Comparison of ENCODE assay signal across 17 cellular contexts in the genomic region with DNA sequence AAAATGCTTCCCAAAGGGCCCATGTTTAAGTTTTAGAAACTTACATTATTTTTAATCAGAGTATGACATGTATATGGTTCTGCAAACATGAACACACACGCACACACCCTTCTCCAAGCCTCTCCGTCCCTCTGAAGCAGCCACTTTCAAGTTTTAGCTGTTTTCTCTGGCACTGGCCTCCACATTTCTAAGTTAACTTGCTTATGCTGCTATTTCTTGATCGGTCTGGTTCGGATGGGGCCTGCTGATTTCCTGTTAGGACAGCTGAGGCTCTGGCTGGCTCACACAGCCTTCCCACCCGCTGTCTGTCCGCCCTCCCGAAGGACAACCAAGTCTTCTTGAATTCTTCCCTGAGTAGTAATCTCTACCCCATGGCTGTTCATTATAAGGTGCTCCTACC. TPM values are rescaled to one million over a fixed set of nuclear protein-coding genes. Genes with fewer than 3 reads are reported as not detected.
DNase-seq lines count a peak whose midpoint lies in the region; ATAC-seq, FAIRE-seq and TF ChIP-seq lines count a peak whose summit lies in the region.
"Had no signal": no experiment of that assay in that cellular context is flagged by ENCODE, and none has a peak within 500 bp of the region (broad histone marks: within the 10 kb centered on the region; RNA-seq: fewer than 3 reads in every experiment).

No MANE protein-coding gene starts in this region.

- no peaks in the 10 kb centered on the region for H3K9me3 ChIP-seq in Peyer's patch
- H3K9me3 ChIP-seq in esophagus muscularis mucosa, result no peaks in the 10 kb centered on the region
- H3K9me3 ChIP-seq in muscle layer of colon (ENCODE audit: low read length), result no peaks in the 10 kb centered on the region
- no peaks in the 10 kb centered on the region for H3K9me3 ChIP-seq in testis

- intact Hi-C loops in esophagus muscularis mucosa (cut with DNase I) (no loop called here), testis (cut with DNase I; ENCODE audit: low total_unique reads) (no loop called here)

- no peak for TF ChIP-seq EP300 in esophagus muscularis mucosa (IDR thresholded peaks at IDR 0.05)

- no peak for DNase-seq in Peyer's patch
- DNase-seq in esophagus muscularis mucosa (ENCODE audit: extremely low spot score), result no peak
- peak; percentile 67 for DNase-seq in testis
- DNase-seq in RCC 7860 (ENCODE audit: low spot score), result no peak
- DNase-seq in NCI-H1436 treated with DMSO at 0.1 percent for 48 hours (lab: John Stamatoyannopoulos, UW), result no peak
- no peak for DNase-seq in HTR-8/SVneo (ENCODE audit: insufficient read length, low spot score)
- DNase-seq: activated CD8-positive, alpha-beta T cell treated with anti-CD3 and anti-CD28 coated beads, Interleukin-2, amount 10 ng/mL, durations not matched to agents 7 days and 5 days; activated effector memory CD4-positive, alpha-beta T cell treated with Interleukin-2 at 50 U/mL for 16 hours; DMS79 treated with DMSO at 0.1 percent for 48 hours; NCI-H2081 treated with DMSO at 0.1 percent for 48 hours had no signal

- no peak for TF ChIP-seq POLR2A in Peyer's patch (IDR thresholded peaks at IDR 0.05)
- TF ChIP-seq POLR2A in esophagus muscularis mucosa (IDR thresholded peaks at IDR 0.05; ENCODE audit: low read depth), result no peak
- no peak for TF ChIP-seq POLR2A in testis (IDR thresholded peaks at IDR 0.05)

- WGBS in esophagus muscularis mucosa, result 43% methylated on average over 7 of the region's 7 CpGs
- 53 to 74% methylated on average over 7 of the region's 7 CpGs for WGBS in testis, 2 donors

- H3K9ac ChIP-seq in muscle layer of colon (ENCODE audit: low read length), result no peak overlapping the region
- H3K9ac ChIP-seq: BLaER1 treated with 17β-estradiol and CSF1 and Interleukin-3, amounts not matched to agents 10 nM and 100 nM had no signal

- H3K27me3 ChIP-seq in Peyer's patch, result no peaks in the 10 kb centered on the region
- no peaks in the 10 kb centered on the region for H3K27me3 ChIP-seq in esophagus muscularis mucosa
- H3K27me3 ChIP-seq in muscle layer of colon (ENCODE audit: control insufficient read depth in 1 of 2, insufficient read depth in 2 of 2, low read length in 2 of 2), result no peaks in the 10 kb centered on the region
- H3K27me3 ChIP-seq in testis, result no peaks in the 10 kb centered on the region
- H3K27me3 ChIP-seq: BLaER1 treated with 17β-estradiol and CSF1 and Interleukin-3, amounts not matched to agents 10 nM and 100 nM had no signal

- no peak for FAIRE-seq in RCC 7860 (lab: Jason Lieb, UNC)
- FAIRE-seq in HTR-8/SVneo (lab: Jason Lieb, UNC), result no peak
- FAIRE-seq: bronchial epithelial cell, endothelial cell of umbilical vein, TTC549 had no signal

- TF ChIP-seq CTCF in Peyer's patch (IDR thresholded peaks at IDR 0.05) (no peak), esophagus muscularis mucosa (IDR thresholded peaks at IDR 0.05) (no peak), testis (IDR thresholded peaks at IDR 0.05) (no peak)

- peak overlapping the region in 3 of 4 donors; percentile 7 to 78 (median 35) for H3K27ac ChIP-seq in Peyer's patch
- peak overlapping the region; percentile 89 to 92 (median 92) for H3K27ac ChIP-seq in esophagus muscularis mucosa (replicated peaks in 1 of 4)
- peak overlapping the region; percentile 51 for H3K27ac ChIP-seq in muscle layer of colon (ENCODE audit: low read depth, low read length)
- peak overlapping the region in 1 of 2 donors; percentile 42 for H3K27ac ChIP-seq in testis
- H3K27ac ChIP-seq: BLaER1 treated with 17β-estradiol and CSF1 and Interleukin-3, amounts not matched to agents 10 nM and 100 nM had no signal

- no peak for ATAC-seq in GM21576 (IDR thresholded peaks at IDR 0.05; ENCODE audit: unreplicated experiment)
- ATAC-seq: activated CD8-positive, alpha-beta T cell treated with anti-CD3 and anti-CD28 coated beads, Interleukin-2, amount 10 ng/mL, durations not matched to agents 7 days and 5 days had no signal

- H3K36me3 ChIP-seq in Peyer's patch, result no peaks in the 10 kb centered on the region
- H3K36me3 ChIP-seq in esophagus muscularis mucosa, result no peaks in the 10 kb centered on the region
- H3K36me3 ChIP-seq in muscle layer of colon (ENCODE audit: insufficient read depth, low read length), result no peaks in the 10 kb centered on the region
- H3K36me3 ChIP-seq in testis (ENCODE audit: low read depth, missing control alignments), result no peaks in the 10 kb centered on the region

- no peak overlapping the region for H3K4me3 ChIP-seq in Peyer's patch
- no peak overlapping the region for H3K4me3 ChIP-seq in esophagus muscularis mucosa
- H3K4me3 ChIP-seq in muscle layer of colon (ENCODE audit: low read depth in 1 of 2, low read length in 2 of 2), result no peak overlapping the region
- no peak overlapping the region for H3K4me3 ChIP-seq in testis
- H3K4me3 ChIP-seq: BLaER1 treated with 17β-estradiol and CSF1 and Interleukin-3, amounts not matched to agents 10 nM and 100 nM; lung had no signal

- H3K4me1 ChIP-seq in Peyer's patch (peaks cover 0 to 21% (median 7%) of the 10 kb centered on the region in 4 donors), esophagus muscularis mucosa (peaks cover 27 to 70% (median 59%) of the 10 kb centered on the region in 4 donors), muscle layer of colon (ENCODE audit: insufficient read depth, low read length) (peaks cover 25% of the 10 kb centered on the region), testis (peaks cover 23% of the 10 kb centered on the region)

RNA-seq across cellular contexts. Expression of gene SPC24, which starts 4.4 kb away (rescaled TPM):
- total RNA-seq in Peyer's patch, result 10 to 100 TPM in 2 of 4 donors, 1 to 10 TPM in 2; 1.7 to 28.9 (median 8.4) TPM
- total RNA-seq in esophagus muscularis mucosa, result 1 to 10 TPM; 1.4 to 6.6 (median 3.4) TPM
- total RNA-seq in testis, result 1 to 10 TPM; 7.1 to 7.4 TPM
- 5.4 TPM for polyA plus RNA-seq in testis (ENCODE audit: insufficient read depth, low read depth, low replicate concordance)

RNA-seq across cellular contexts. Expression of gene KANK2, which starts 46.2 kb away (rescaled TPM):
- 100 to 1,000 TPM in 1 of 4 donors, 10 to 100 TPM in 3; 41.9 to 283 (median 68.4) TPM for total RNA-seq in Peyer's patch
- total RNA-seq in esophagus muscularis mucosa, result 1,000 to 10,000 TPM; 1,125 to 1,746 (median 1,157) TPM
- total RNA-seq in testis, result 100 to 1,000 TPM in 1 of 2 donors, 10 to 100 TPM in 1; 98.9 to 161 TPM
- polyA plus RNA-seq in testis (ENCODE audit: insufficient read depth, low read depth, low replicate concordance), result 77.7 TPM
